Comparison of ENCODE assay signal across 1 cellular context in the genomic region with DNA sequence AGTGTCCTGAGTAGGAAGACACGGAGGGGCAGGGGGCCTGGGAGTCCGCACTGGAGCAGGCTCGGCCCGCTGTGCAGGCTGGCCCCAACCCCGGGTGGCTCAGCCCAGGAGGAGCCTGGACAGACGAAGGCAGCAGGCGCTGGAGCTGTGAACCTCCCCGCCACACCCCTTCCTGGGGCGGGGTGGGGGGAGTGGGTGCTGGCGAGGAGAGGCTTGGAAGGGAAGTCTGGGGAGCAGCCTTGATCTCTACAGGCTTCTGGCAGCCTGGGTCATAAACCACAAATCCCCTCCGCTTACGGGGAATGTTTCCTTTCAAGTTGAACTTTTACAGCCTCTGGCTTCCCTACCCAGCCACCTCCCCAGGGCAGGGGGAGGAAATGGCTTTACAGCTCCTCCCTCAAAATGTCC.
TF ChIP-seq lines count a peak whose summit lies in the region.

No MANE protein-coding gene starts in this region.

TF ChIP-seq in WTC11, 78 proteins besides CTCF, POLR2A, EP300 and RAD21 (continued from another document):
- TF ChIP-seq, protein P1, sequence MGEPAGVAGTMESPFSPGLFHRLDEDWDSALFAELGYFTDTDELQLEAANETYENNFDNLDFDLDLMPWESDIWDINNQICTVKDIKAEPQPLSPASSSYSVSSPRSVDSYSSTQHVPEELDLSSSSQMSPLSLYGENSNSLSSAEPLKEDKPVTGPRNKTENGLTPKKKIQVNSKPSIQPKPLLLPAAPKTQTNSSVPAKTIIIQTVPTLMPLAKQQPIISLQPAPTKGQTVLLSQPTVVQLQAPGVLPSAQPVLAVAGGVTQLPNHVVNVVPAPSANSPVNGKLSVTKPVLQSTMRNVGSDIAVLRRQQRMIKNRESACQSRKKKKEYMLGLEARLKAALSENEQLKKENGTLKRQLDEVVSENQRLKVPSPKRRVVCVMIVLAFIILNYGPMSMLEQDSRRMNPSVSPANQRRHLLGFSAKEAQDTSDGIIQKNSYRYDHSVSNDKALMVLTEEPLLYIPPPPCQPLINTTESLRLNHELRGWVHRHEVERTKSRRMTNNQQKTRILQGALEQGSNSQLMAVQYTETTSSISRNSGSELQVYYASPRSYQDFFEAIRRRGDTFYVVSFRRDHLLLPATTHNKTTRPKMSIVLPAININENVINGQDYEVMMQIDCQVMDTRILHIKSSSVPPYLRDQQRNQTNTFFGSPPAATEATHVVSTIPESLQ (CRISPR knock-in tag; IDR thresholded peaks at IDR 0.05) = no peak
- TF ChIP-seq, protein P2, sequence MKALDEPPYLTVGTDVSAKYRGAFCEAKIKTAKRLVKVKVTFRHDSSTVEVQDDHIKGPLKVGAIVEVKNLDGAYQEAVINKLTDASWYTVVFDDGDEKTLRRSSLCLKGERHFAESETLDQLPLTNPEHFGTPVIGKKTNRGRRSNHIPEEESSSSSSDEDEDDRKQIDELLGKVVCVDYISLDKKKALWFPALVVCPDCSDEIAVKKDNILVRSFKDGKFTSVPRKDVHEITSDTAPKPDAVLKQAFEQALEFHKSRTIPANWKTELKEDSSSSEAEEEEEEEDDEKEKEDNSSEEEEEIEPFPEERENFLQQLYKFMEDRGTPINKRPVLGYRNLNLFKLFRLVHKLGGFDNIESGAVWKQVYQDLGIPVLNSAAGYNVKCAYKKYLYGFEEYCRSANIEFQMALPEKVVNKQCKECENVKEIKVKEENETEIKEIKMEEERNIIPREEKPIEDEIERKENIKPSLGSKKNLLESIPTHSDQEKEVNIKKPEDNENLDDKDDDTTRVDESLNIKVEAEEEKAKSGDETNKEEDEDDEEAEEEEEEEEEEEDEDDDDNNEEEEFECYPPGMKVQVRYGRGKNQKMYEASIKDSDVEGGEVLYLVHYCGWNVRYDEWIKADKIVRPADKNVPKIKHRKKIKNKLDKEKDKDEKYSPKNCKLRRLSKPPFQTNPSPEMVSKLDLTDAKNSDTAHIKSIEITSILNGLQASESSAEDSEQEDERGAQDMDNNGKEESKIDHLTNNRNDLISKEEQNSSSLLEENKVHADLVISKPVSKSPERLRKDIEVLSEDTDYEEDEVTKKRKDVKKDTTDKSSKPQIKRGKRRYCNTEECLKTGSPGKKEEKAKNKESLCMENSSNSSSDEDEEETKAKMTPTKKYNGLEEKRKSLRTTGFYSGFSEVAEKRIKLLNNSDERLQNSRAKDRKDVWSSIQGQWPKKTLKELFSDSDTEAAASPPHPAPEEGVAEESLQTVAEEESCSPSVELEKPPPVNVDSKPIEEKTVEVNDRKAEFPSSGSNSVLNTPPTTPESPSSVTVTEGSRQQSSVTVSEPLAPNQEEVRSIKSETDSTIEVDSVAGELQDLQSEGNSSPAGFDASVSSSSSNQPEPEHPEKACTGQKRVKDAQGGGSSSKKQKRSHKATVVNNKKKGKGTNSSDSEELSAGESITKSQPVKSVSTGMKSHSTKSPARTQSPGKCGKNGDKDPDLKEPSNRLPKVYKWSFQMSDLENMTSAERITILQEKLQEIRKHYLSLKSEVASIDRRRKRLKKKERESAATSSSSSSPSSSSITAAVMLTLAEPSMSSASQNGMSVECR (CRISPR knock-in tag; IDR thresholded peaks at IDR 0.05; ENCODE audit: borderline replicate concordance) = no peak
